24 cellular contexts compared by ENCODE assay signal in the genomic region with DNA sequence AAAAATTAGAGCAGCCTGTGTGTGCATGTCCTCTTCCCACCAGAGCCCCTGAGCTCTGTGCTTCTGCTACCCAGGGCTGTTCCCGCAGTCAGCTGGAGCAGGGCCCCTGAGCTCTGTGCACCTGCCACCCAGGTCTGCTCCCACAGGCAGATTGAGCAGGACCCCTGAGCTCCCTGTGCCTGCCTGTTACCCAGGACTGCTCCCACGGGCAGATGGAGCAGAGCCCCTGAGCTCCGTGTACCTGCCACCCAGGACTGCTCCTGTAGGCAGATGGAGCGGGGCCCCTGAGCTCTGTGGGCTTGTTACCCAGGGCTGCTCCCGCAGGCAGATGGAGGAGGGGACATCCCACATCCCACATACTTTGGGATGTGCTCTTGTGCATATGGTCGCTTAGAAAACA.
"Had no signal": no experiment of that assay in that cellular context is flagged by ENCODE, and none has a peak within 500 bp of the region (broad histone marks: within the 10 kb centered on the region; RNA-seq: fewer than 3 reads in every experiment).

No MANE protein-coding gene starts in this region.

- H3K4me3 ChIP-seq: gastroesophageal sphincter, heart left ventricle, sigmoid colon, smooth muscle cell, testis had no signal

- DNase-seq: activated gamma-delta T cell; activated T-cell treated with anti-CD3 and anti-CD28 coated beads for 4 hours; aorta; effector memory CD8-positive, alpha-beta T cell; heart left ventricle; left colon; mesendoderm; naive B cell; occipital lobe; sigmoid colon; stimulated activated CD4-positive, alpha-beta T cell treated with anti-CD3 and anti-CD28 coated beads, Interleukin-2, amount 100 ng/mL, for 48 hours; stimulated activated CD8-positive, alpha-beta memory T cell treated with anti-CD3 and anti-CD28 coated beads, Interleukin-4, amount 100 ng/mL, for 48 hours; stimulated activated naive CD4-positive, alpha-beta T cell; T-helper 1 cell; testis; trophoblast cell; WERI-Rb-1 had no signal

- FAIRE-seq: keratinocyte, TTC549 had no signal

- H3K4me1 Mint-ChIP-seq: naive B cell had no signal

- H3K36me3 Mint-ChIP-seq: activated naive CD4-positive, alpha-beta T cell treated with anti-CD3 and anti-CD28 coated beads, Interleukin-2, amount 50 U/mL, for 72 hours; brain; naive B cell had no signal

- H3K4me1 ChIP-seq: gastroesophageal sphincter, heart left ventricle, sigmoid colon, testis had no signal

- ATAC-seq: activated naive CD4-positive, alpha-beta T cell treated with anti-CD3 and anti-CD28 coated beads, Interleukin-2, amount 50 U/mL, for 72 hours; effector memory CD8-positive, alpha-beta T cell; gastroesophageal sphincter; heart left ventricle; left colon had no signal

- H3K9me3 ChIP-seq: gastroesophageal sphincter, sigmoid colon, testis had no signal

- H3K27ac ChIP-seq: gastroesophageal sphincter, heart left ventricle, sigmoid colon, testis, WERI-Rb-1 had no signal

- H3K27me3 ChIP-seq: testis had no signal

- H3K36me3 ChIP-seq: gastroesophageal sphincter, heart left ventricle, sigmoid colon, WERI-Rb-1 had no signal

- H3K27ac Mint-ChIP-seq: activated naive CD4-positive, alpha-beta T cell treated with anti-CD3 and anti-CD28 coated beads, Interleukin-2, amount 50 U/mL, for 72 hours; activated T-helper 1 cell treated with anti-CD3 and anti-CD28 coated beads, Interleukin-12 subunit alpha, Interleukin-12 subunit beta, Interleukin-2, Interleukin-4 antibody, amounts not matched to agents 30 ng/mL and 10 ng/mL and 1 ng/mL, durations not matched to agents 14 hours and 24 hours and 36 hours; brain; effector memory CD8-positive, alpha-beta T cell; naive B cell had no signal

- H3K9me3 Mint-ChIP-seq: activated T-helper 1 cell treated with anti-CD3 and anti-CD28 coated beads, Interleukin-12 subunit alpha, Interleukin-12 subunit beta, Interleukin-2, Interleukin-4 antibody, amounts not matched to agents 30 ng/mL and 10 ng/mL and 1 ng/mL, durations not matched to agents 14 hours and 24 hours and 36 hours; effector memory CD8-positive, alpha-beta T cell had no signal

- H3K4me3 Mint-ChIP-seq: activated T-helper 1 cell treated with anti-CD3 and anti-CD28 coated beads, Interleukin-12 subunit alpha, Interleukin-12 subunit beta, Interleukin-2, Interleukin-4 antibody, amounts not matched to agents 30 ng/mL and 10 ng/mL and 1 ng/mL, durations not matched to agents 14 hours and 24 hours and 36 hours; brain; effector memory CD8-positive, alpha-beta T cell; naive B cell had no signal

- H3K4me2 ChIP-seq: smooth muscle cell had no signal
